Comparison of ENCODE assay signal across 15 cellular contexts in the genomic region with DNA sequence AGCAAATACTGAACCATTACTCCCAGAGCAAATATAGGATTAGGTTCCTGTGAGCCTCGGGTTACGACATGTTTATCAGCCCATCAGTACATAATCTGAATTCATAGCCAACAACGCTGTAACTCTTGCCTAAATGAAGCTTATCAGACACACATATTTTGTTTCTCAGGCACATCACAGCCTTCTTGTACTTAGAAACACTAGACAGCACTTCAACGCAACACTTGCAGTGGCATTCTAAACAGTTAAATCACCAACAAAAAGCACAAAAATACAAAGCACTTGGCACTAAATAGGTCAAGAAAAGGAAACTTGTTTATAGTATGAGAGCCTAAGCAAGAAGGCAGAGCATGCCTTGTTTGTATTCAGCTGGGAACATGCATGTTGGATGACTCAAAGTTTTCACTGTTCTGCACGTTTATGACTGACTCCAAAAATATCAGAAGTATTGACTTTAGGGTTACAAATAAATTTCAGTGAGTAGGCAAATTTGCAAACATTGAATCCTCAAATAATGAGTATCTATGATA.
DNase-seq lines count a peak whose midpoint lies in the region; ATAC-seq, FAIRE-seq and TF ChIP-seq lines count a peak whose summit lies in the region.
"Had no signal": no experiment of that assay in that cellular context is flagged by ENCODE, and none has a peak within 500 bp of the region (broad histone marks: within the 10 kb centered on the region; RNA-seq: fewer than 3 reads in every experiment).

No MANE protein-coding gene starts in this region.

- WGBS in HepG2 (ENCODE audit: low lambda C conversion rate): 64% methylated on average over 5 of the region's 5 CpGs
- WGBS in right lobe of liver (ENCODE audit: insufficient coverage, low coverage, low lambda C conversion rate, missing lambda C conversion rate): 63% methylated on average over 5 of the region's 5 CpGs
- WGBS in gastroesophageal sphincter (ENCODE audit: low coverage in 1 of 2), 2 donors: 54 to 80% methylated on average over 4 to 5 of the region's 5 CpGs

- no peaks in the 10 kb centered on the region for H4K20me1 ChIP-seq in HepG2 (ENCODE audit: insufficient read depth, low read length)

- intact Hi-C loops in HepG2 (cut with micrococcal nuclease; ENCODE audit: unreplicated experiment) (no loop called here), right lobe of liver (cut with DNase I) (no loop called here)

- TF ChIP-seq CTCF in HepG2 (CRISPR knock-in tag; IDR thresholded peaks at IDR 0.05) (no peak), right lobe of liver (IDR thresholded peaks at IDR 0.05) (no peak), fibroblast of the aortic adventitia (IDR thresholded peaks at IDR 0.05; ENCODE audit: insufficient read depth, low read length) (no peak), gastroesophageal sphincter (IDR thresholded peaks at IDR 0.05) (no peak)

- H3K4me3 Mint-ChIP-seq in stimulated activated effector memory CD8-positive, alpha-beta T cell treated with anti-CD3 and anti-CD28 coated beads, Interleukin-12 subunit alpha, Interleukin-12 subunit beta, amount 100 ng/mL, for 72 hours: no peak overlapping the region
- H3K4me3 Mint-ChIP-seq: central memory CD8-positive, alpha-beta T cell; nephron progenitor cell had no signal

- TF ChIP-seq RAD21 in HepG2 (CRISPR knock-in tag; IDR thresholded peaks at IDR 0.05): no peak

- no peak overlapping the region for H3K4me3 ChIP-seq in HepG2 (replicated peaks in 1 of 3; ENCODE audit: insufficient read depth in 1 of 3, low read depth in 2 of 3, low read length in 3 of 3)
- no peak overlapping the region for H3K4me3 ChIP-seq in right lobe of liver
- no peak overlapping the region for H3K4me3 ChIP-seq in fibroblast of the aortic adventitia (ENCODE audit: low read depth, low read length)
- H3K4me3 ChIP-seq in gastroesophageal sphincter: no peak overlapping the region
- H3K4me3 ChIP-seq: lung had no signal

- no peaks in the 10 kb centered on the region for H3K4me1 Mint-ChIP-seq in stimulated activated effector memory CD8-positive, alpha-beta T cell treated with anti-CD3 and anti-CD28 coated beads, Interleukin-12 subunit alpha, Interleukin-12 subunit beta, amount 100 ng/mL, for 72 hours
- H3K4me1 Mint-ChIP-seq: central memory CD8-positive, alpha-beta T cell; nephron progenitor cell had no signal

- peaks cover 35% of the 10 kb centered on the region for H3K36me3 Mint-ChIP-seq in stimulated activated effector memory CD8-positive, alpha-beta T cell treated with anti-CD3 and anti-CD28 coated beads, Interleukin-12 subunit alpha, Interleukin-12 subunit beta, amount 100 ng/mL, for 72 hours

- FAIRE-seq in HepG2 (lab: Jason Lieb, UNC): no peak

- in situ Hi-C loops in HepG2 (cut with HindIII; ENCODE audit: extremely low pct_ligation_motif_present, low pct_unique_long_range_greater_than_20kb): no loop called here

- no TSS peak for BruUV-seq in HepG2 (replicated peaks; lab: Mats Ljungman, UMichigan)

- no peaks in the 10 kb centered on the region for H3K9me3 ChIP-seq in HepG2 (ENCODE audit: low read length)
- no peaks in the 10 kb centered on the region for H3K9me3 ChIP-seq in right lobe of liver
- H3K9me3 ChIP-seq in gastroesophageal sphincter: no peaks in the 10 kb centered on the region

- POLR2A ChIA-PET in HepG2 (lab: Yijun Ruan, JAX): no interaction called here

- H3K4me2 ChIP-seq in HepG2 (ENCODE audit: low read depth, low read length): no peak overlapping the region

- no peak overlapping the region for H3K9ac ChIP-seq in HepG2 (ENCODE audit: insufficient read depth, low read depth, low read length)

- H3K27me3 ChIP-seq in HepG2 (ENCODE audit: control insufficient read depth in 1 of 2, insufficient read depth in 2 of 2, low read length in 2 of 2): no peaks in the 10 kb centered on the region
- H3K27me3 ChIP-seq in right lobe of liver: no peaks in the 10 kb centered on the region
- no peaks in the 10 kb centered on the region for H3K27me3 ChIP-seq in gastroesophageal sphincter

- H3K79me2 ChIP-seq in HepG2 (ENCODE audit: insufficient read depth, low read length): no peaks in the 10 kb centered on the region

- H3K9me3 Mint-ChIP-seq in stimulated activated effector memory CD8-positive, alpha-beta T cell treated with anti-CD3 and anti-CD28 coated beads, Interleukin-12 subunit alpha, Interleukin-12 subunit beta, amount 100 ng/mL, for 72 hours: no peaks in the 10 kb centered on the region
- H3K9me3 Mint-ChIP-seq: central memory CD8-positive, alpha-beta T cell; nephron progenitor cell had no signal

- no peak overlapping the region for H3K27ac Mint-ChIP-seq in stimulated activated effector memory CD8-positive, alpha-beta T cell treated with anti-CD3 and anti-CD28 coated beads, Interleukin-12 subunit alpha, Interleukin-12 subunit beta, amount 100 ng/mL, for 72 hours
- H3K27ac Mint-ChIP-seq: nephron progenitor cell had no signal

- H3K4me1 ChIP-seq in HepG2 (ENCODE audit: insufficient read depth, low read length) (no peaks in the 10 kb centered on the region), right lobe of liver (no peaks in the 10 kb centered on the region), gastroesophageal sphincter (no peaks in the 10 kb centered on the region)

- no peak overlapping the region for H2AFZ ChIP-seq in HepG2 (ENCODE audit: low read length)

- TF ChIP-seq POLR2A in HepG2 (IDR thresholded peaks at IDR 0.05; ENCODE audit: insufficient read depth in 1 of 2, low read depth in 2 of 2, low read length in 2 of 2) (no peak), right lobe of liver (IDR thresholded peaks at IDR 0.05) (no peak), gastroesophageal sphincter (IDR thresholded peaks at IDR 0.05) (no peak)

- H3K27ac ChIP-seq in HepG2 (ENCODE audit: extremely low read length, insufficient read depth, low read length) (no peak overlapping the region), right lobe of liver (no peak overlapping the region), gastroesophageal sphincter (no peak overlapping the region)

- DNase-seq in HepG2 (ENCODE audit: low spot score) (peak; percentile 16), right lobe of liver (no peak), amniotic epithelial cell (ENCODE audit: low read depth) (peak; percentile 93), fibroblast of the aortic adventitia (ENCODE audit: low read depth) (peak; percentile 50)
- no peak for DNase-seq in stimulated activated effector memory CD8-positive, alpha-beta T cell treated with anti-CD3 and anti-CD28 coated beads, Interleukin-12 subunit alpha, Interleukin-12 subunit beta, amount 100 ng/mL, for 72 hours (ENCODE audit: low spot score in 2 of 2)
- no peak for DNase-seq in activated CD4-positive, CD25-positive, alpha-beta regulatory T cell (lab: John Stamatoyannopoulos, UW)
- DNase-seq: ACHN; activated naive CD4-positive, alpha-beta T cell; NCI-H2227 treated with DMSO at 0.1 percent for 48 hours; nephron progenitor cell; stimulated activated naive CD4-positive, alpha-beta T cell treated with Interleukin-2 at 50 U/mL for 16 hours had no signal

- ATAC-seq in HepG2 (no peak), right lobe of liver (no peak), HG03439 (IDR thresholded peaks at IDR 0.05; ENCODE audit: unreplicated experiment) (no peak), gastroesophageal sphincter (no peak)
- no peak for ATAC-seq in stimulated activated effector memory CD8-positive, alpha-beta T cell treated with anti-CD3 and anti-CD28 coated beads, Interleukin-12 subunit alpha, Interleukin-12 subunit beta, amount 100 ng/mL, for 72 hours

- CTCF ChIA-PET in HepG2 (lab: Yijun Ruan, JAX; ENCODE audit: low intra/inter-chr PET ratio, low total read pairs): no interaction called here

- no peak for TF ChIP-seq EP300 in HepG2 (IDR thresholded peaks at IDR 0.05; ENCODE audit: low read depth in 2 of 2, low read length in 2 of 2)
- TF ChIP-seq EP300 in HepG2 (CRISPR knock-in tag; IDR thresholded peaks at IDR 0.05; ENCODE audit: borderline replicate concordance): no peak
- TF ChIP-seq EP300 in gastroesophageal sphincter (IDR thresholded peaks at IDR 0.05): no peak

- H3K36me3 ChIP-seq in HepG2 (replicated peaks in 1 of 2; ENCODE audit: control insufficient read depth in 1 of 2, insufficient read depth in 2 of 2, low read length in 2 of 2) (no peaks in the 10 kb centered on the region), right lobe of liver (peaks cover 0 to 3% (median 0%) of the 10 kb centered on the region in 4 donors), gastroesophageal sphincter (peaks cover 0 to 38% of the 10 kb centered on the region in 2 donors)

TF ChIP-seq in HepG2, 621 proteins besides CTCF, POLR2A, EP300 and RAD21 (continues in another document):
- TF ChIP-seq ZNF577 (CRISPR knock-in tag; IDR thresholded peaks at IDR 0.05; ENCODE audit: borderline replicate concordance, low read depth) (no peak), KLF16 (CRISPR knock-in tag; IDR thresholded peaks at IDR 0.05) (no peak)

Comparison
In these comparisons a context has a peak if more than half of its experiments do, and no peak if none do; other contexts are left out.
1. DNase-seq: peak in HepG2 (single experiment), amniotic epithelial cell (single experiment) and fibroblast of the aortic adventitia (single experiment); none in right lobe of liver (0 of 3), stimulated activated effector memory CD8-positive, alpha-beta T cell treated with anti-CD3 and anti-CD28 coated beads, Interleukin-12 subunit alpha, Interleukin-12 subunit beta, amount 100 ng/mL, for 72 hours (0 of 2) and activated CD4-positive, CD25-positive, alpha-beta regulatory T cell (0 of 4).